ENCODE assay signal across 9 cellular contexts in the genomic region with DNA sequence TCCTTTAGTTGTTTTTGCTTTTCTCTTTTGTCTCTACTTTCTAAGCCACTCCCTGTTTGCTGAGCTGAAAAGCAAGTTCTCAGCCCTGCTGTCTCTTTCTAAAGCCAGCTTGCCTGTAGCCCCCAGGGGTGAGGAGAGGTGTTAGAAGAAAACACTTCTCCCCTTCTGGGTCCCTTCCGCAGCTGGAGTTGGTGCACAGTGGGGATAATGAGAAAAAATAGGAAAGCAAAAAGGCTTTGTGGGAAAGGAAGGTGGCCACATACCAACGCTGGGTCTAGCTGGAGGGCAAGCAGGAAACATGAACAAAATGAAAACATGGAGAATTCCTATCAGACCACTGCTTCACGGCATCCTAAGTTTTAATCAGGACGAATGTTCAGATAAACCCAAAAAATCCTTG. TPM values are rescaled to one million over a fixed set of nuclear protein-coding genes. Genes with fewer than 3 reads are reported as not detected.
A peak's percentile ranks its signal among the peaks of the same experiment; 100 is the strongest.
DNase-seq lines count a peak whose midpoint lies in the region; ATAC-seq and TF ChIP-seq lines count a peak whose summit lies in the region.
"Had no signal": no experiment of that assay in that cellular context is flagged by ENCODE, and none has a peak within 500 bp of the region (broad histone marks: within the 10 kb centered on the region; RNA-seq: fewer than 3 reads in every experiment).

No MANE protein-coding gene starts in this region.

- H2AK9ac ChIP-seq in IMR-90 (replicated peaks; ENCODE audit: low read depth, low read length, poor library complexity), result peak overlapping the region; percentile 43

- dilution Hi-C loops in IMR-90 (cut with HindIII; ENCODE audit: low sequenced_read_pairs, unreplicated experiment), result no loop called here

- H3K9me1 ChIP-seq in IMR-90 (ENCODE audit: insufficient read depth, low read length), result peaks cover 27% of the 10 kb centered on the region

- peaks cover 67% of the 10 kb centered on the region for H3K4me1 Mint-ChIP-seq in osteocyte (ENCODE audit: unreplicated experiment)

- peak overlapping the region; percentile 90 for H2BK120ac ChIP-seq in IMR-90 (ENCODE audit: low read depth, low read length)

- no peak for TF ChIP-seq RAD21 in IMR-90 (IDR thresholded peaks at IDR 0.05; ENCODE audit: low read length)

- H4K5ac ChIP-seq in IMR-90 (ENCODE audit: low read depth, low read length), result peak overlapping the region; percentile 64; the same call in 1 of the 2 replicates

- peak overlapping the region in 1 of 2 experiments; percentile 82; a peak in 2 of 4 replicates for H4K8ac ChIP-seq in IMR-90 (ENCODE audit: low read depth in 2 of 2, low read length in 2 of 2)

- WGBS in IMR-90 (ENCODE audit: extremely low coverage in 2 of 2, insufficient read length in 1 of 2), 2 experiments, result no CpG with 5 or more reads among the region's 4 CpGs

- peak overlapping the region; percentile 79 for H2BK20ac ChIP-seq in IMR-90 (ENCODE audit: low read depth, low read length)

- peak overlapping the region; percentile 58 for H2AFZ ChIP-seq in IMR-90 (replicated peaks; ENCODE audit: low read length, poor library complexity)

- intact Hi-C loops in IMR-90 (cut with micrococcal nuclease), result no loop called here

- peaks cover 24% of the 10 kb centered on the region for H3K4me1 ChIP-seq in IMR-90 (ENCODE audit: control insufficient read depth, insufficient read depth, low read length)

- peak overlapping the region; percentile 25 for H2BK5ac ChIP-seq in IMR-90 (ENCODE audit: low read depth, low read length, poor library complexity, severe bottlenecking)

- H3K18ac ChIP-seq in IMR-90 (ENCODE audit: low read depth, low read length), result peak overlapping the region; percentile 68

- POLR2A ChIA-PET in IMR-90 (lab: Charles Lee; ENCODE audit: unreplicated experiment), result interaction anchor here (0.8 kb wide), 1 partner anchor 11 kb away, joined by 3 read pairs; no protein-coding TSS in a partner anchor

- peak overlapping the region; percentile 87 for H3K14ac ChIP-seq in IMR-90 (replicated peaks; ENCODE audit: low read depth, low read length)

- no peak overlapping the region for H3K56ac ChIP-seq in IMR-90 (ENCODE audit: extremely low read depth, insufficient read depth, low read length)

- peak overlapping the region; percentile 88 for H3K4ac ChIP-seq in IMR-90 (ENCODE audit: low read depth, low read length)

- CTCF ChIA-PET in IMR-90 (lab: Yijun Ruan, JAX), result interaction anchor here (2.0 kb wide), 1 partner anchor 94 kb away, joined by 4 read pairs; no protein-coding TSS in a partner anchor

- H2AK5ac ChIP-seq in IMR-90 (ENCODE audit: low read depth, low read length), result peak overlapping the region; percentile 91

- in situ Hi-C loops in IMR-90 (cut with MboI; ENCODE audit: low sequenced_read_pairs) (no loop called here), brain microvascular endothelial cell (cut with HindIII; ENCODE audit: low pct_ligation_motif_present, low sequenced_read_pairs) (no loop called here), ACHN (cut with HindIII; ENCODE audit: low pct_ligation_motif_present, low pct_unique_long_range_greater_than_20kb, low sequenced_read_pairs) (no loop called here)

- BruUV-seq in IMR-90 (replicated peaks; lab: Mats Ljungman, UMichigan), result no TSS peak

- no peak overlapping the region for H3K4me2 ChIP-seq in IMR-90 (ENCODE audit: low read depth, low read length)

- no peak for TF ChIP-seq POLR2A in IMR-90 (IDR thresholded peaks at IDR 0.05; ENCODE audit: low read depth, low read length)

- peak overlapping the region; percentile 72; the same call in 2 of the 3 replicates for H2BK15ac ChIP-seq in IMR-90 (ENCODE audit: low read depth, low read length)

- H3K36me3 ChIP-seq in IMR-90 (ENCODE audit: control insufficient read depth, insufficient read depth, low read length) (no peaks in the 10 kb centered on the region), brain microvascular endothelial cell (replicated peaks) (no peaks in the 10 kb centered on the region)
- H3K36me3 ChIP-seq: heart right ventricle, ovary had no signal

- no peaks in the 10 kb centered on the region for H3K36me3 Mint-ChIP-seq in osteocyte (ENCODE audit: unreplicated experiment)

- H3K4me3 Mint-ChIP-seq in osteocyte (ENCODE audit: unreplicated experiment), result peak overlapping the region; percentile 44

- H3K27me3 Mint-ChIP-seq in osteocyte (ENCODE audit: unreplicated experiment), result no peaks in the 10 kb centered on the region

- H3K79me1 ChIP-seq in IMR-90 (ENCODE audit: low read depth in 1 of 2, low read length in 2 of 2), result peaks cover 0 to 16% of the 10 kb centered on the region in 2 experiments; a peak in 2 of 4 replicates

- DNase-seq in Daoy (ENCODE audit: low read depth), result peak; percentile 37
- no peak for DNase-seq in IMR-90
- no peak for DNase-seq in brain microvascular endothelial cell
- DNase-seq in osteocyte (ENCODE audit: extremely low spot score, unreplicated experiment), result no peak
- no peak for DNase-seq in middle frontal gyrus (ENCODE audit: extremely low spot score, low spot score)
- DNase-seq in ACHN, result no peak
- DNase-seq: ovary had no signal

- no peaks in the 10 kb centered on the region; the same call in 1 of the 2 replicates for H4K20me1 ChIP-seq in IMR-90 (ENCODE audit: insufficient read depth, low read length)

- no peak for TF ChIP-seq CTCF in IMR-90 (conservative IDR thresholded peaks at IDR 0.05; ENCODE audit: low read depth, low read length)
- no peak for TF ChIP-seq CTCF in brain microvascular endothelial cell (IDR thresholded peaks at IDR 0.05; ENCODE audit: low read depth, low read length, missing control alignments)
- no peak for TF ChIP-seq CTCF in osteocyte (IDR thresholded peaks at IDR 0.05)

- H4K91ac ChIP-seq in IMR-90 (ENCODE audit: insufficient read depth, low read depth, low read length), result peak overlapping the region; percentile 79

- H3K27me3 ChIP-seq in IMR-90 (ENCODE audit: control insufficient read depth, insufficient read depth, low read length) (no peaks in the 10 kb centered on the region), brain microvascular endothelial cell (replicated peaks) (no peaks in the 10 kb centered on the region)
- H3K27me3 ChIP-seq: ovary had no signal

- H3K27ac ChIP-seq in IMR-90 (ENCODE audit: insufficient read depth, low read length), result no peak overlapping the region
- H3K27ac ChIP-seq in brain microvascular endothelial cell, result peak overlapping the region; percentile 51
- H3K27ac ChIP-seq: ovary had no signal

- H3K9me3 Mint-ChIP-seq in osteocyte (ENCODE audit: unreplicated experiment), result no peaks in the 10 kb centered on the region

- no peak for ATAC-seq in IMR-90 (ENCODE audit: low read depth)
- ATAC-seq in GM18517 (IDR thresholded peaks at IDR 0.05; ENCODE audit: unreplicated experiment), result no peak

- H3K23ac ChIP-seq in IMR-90 (ENCODE audit: low read depth, low read length), result peak overlapping the region; percentile 71; the same call in 1 of the 2 replicates

- peak overlapping the region; percentile 95 for H3K27ac Mint-ChIP-seq in osteocyte (ENCODE audit: unreplicated experiment)

- H3K4me3 ChIP-seq in IMR-90 (ENCODE audit: insufficient read depth, low read depth, low read length) (no peak overlapping the region), brain microvascular endothelial cell (ENCODE audit: low read depth, low read length) (no peak overlapping the region)
- H3K4me3 ChIP-seq: ovary had no signal

- H3K9ac ChIP-seq in IMR-90 (ENCODE audit: low read depth, low read length), result 0 out of 2 replicates have a peak overlapping the region, but pooled peaks have one; percentile 24

- no peaks in the 10 kb centered on the region for H3K9me3 ChIP-seq in IMR-90 (ENCODE audit: control insufficient read depth, insufficient read depth, low read length)
- H3K9me3 ChIP-seq: heart right ventricle, ovary had no signal

TF ChIP-seq in IMR-90, 13 proteins besides CTCF, POLR2A, EP300 and RAD21:
- TF ChIP-seq, protein P1, sequence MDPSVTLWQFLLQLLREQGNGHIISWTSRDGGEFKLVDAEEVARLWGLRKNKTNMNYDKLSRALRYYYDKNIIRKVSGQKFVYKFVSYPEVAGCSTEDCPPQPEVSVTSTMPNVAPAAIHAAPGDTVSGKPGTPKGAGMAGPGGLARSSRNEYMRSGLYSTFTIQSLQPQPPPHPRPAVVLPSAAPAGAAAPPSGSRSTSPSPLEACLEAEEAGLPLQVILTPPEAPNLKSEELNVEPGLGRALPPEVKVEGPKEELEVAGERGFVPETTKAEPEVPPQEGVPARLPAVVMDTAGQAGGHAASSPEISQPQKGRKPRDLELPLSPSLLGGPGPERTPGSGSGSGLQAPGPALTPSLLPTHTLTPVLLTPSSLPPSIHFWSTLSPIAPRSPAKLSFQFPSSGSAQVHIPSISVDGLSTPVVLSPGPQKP (IDR thresholded peaks at IDR 0.05; ENCODE audit: borderline replicate concordance, low read depth, low read length), result no peak
- TF ChIP-seq MXI1 (IDR thresholded peaks at IDR 0.05; ENCODE audit: borderline replicate concordance, low read depth, low read length) (no peak), MAZ (IDR thresholded peaks at IDR 0.05; ENCODE audit: borderline replicate concordance, low read depth, low read length) (no peak), RCOR1 (IDR thresholded peaks at IDR 0.05; ENCODE audit: insufficient replicate concordance, low read length) (no peak), BHLHE40 (IDR thresholded peaks at IDR 0.05; ENCODE audit: low read depth, low read length) (no peak), SMC3 (IDR thresholded peaks at IDR 0.05; ENCODE audit: low read depth, low read length) (no peak)

RNA-seq across cellular contexts. Expression of a gene that starts 15.5 kb away (rescaled TPM):
- 58.4 and 71.2 TPM in 2 replicates for total RNA-seq in Daoy (2014; rRNA removed; shearing (Covaris generic))
- total RNA-seq in IMR-90 (2012; rRNA removed), result 94.1 and 123 TPM in 2 replicates
- polyA plus RNA-seq in IMR-90 (2012; rRNA removed), result 72.3 and 93.6 TPM in 2 replicates
- 20.4 and 27.2 TPM in 2 replicates for polyA plus RNA-seq in IMR-90 (2012; cell fraction: cytosol; rRNA removed)
- 27.1 and 155 TPM in 2 replicates for polyA plus RNA-seq in IMR-90 (2012; cell fraction: nucleus; rRNA removed; ENCODE audit: low replicate concordance)
- 77.6 and 80.4 TPM in 2 replicates for total RNA-seq in osteocyte

RNA-seq across cellular contexts. Expression of a gene that starts 45.9 kb away (rescaled TPM):
- total RNA-seq in Daoy (2014; rRNA removed; shearing (Covaris generic)), result 18.9 and 26.2 TPM in 2 replicates
- total RNA-seq in IMR-90 (2012; rRNA removed) (4.8 and 8.1 TPM in 2 replicates), osteocyte (24.7 and 31.4 TPM in 2 replicates)
- polyA plus RNA-seq in IMR-90 (2012; rRNA removed), result 40.1 and 46.2 TPM in 2 replicates
- polyA plus RNA-seq in IMR-90 (2012; cell fraction: cytosol; rRNA removed), result 79.8 and 84.7 TPM in 2 replicates
- 19.4 and 30.5 TPM in 2 replicates for polyA plus RNA-seq in IMR-90 (2012; cell fraction: nucleus; rRNA removed; ENCODE audit: low replicate concordance)
